Comparison of ENCODE assay signal across 15 cellular contexts in genomic region chr14:36408388-36408787, GRCh38.
A peak's percentile ranks its signal among the peaks of the same experiment; 100 is the strongest.
DNase-seq lines count a peak whose midpoint lies in the region; ATAC-seq, FAIRE-seq and TF ChIP-seq lines count a peak whose summit lies in the region.
"Had no signal": no experiment of that assay in that cellular context is flagged by ENCODE, and none has a peak within 500 bp of the region (broad histone marks: within the 10 kb centered on the region; RNA-seq: fewer than 3 reads in every experiment).

No MANE protein-coding gene starts in this region.

- H3K4me1 Mint-ChIP-seq in H9 = peaks cover 0 to 5% of the 10 kb centered on the region in 2 experiments; a peak in 3 of 4 replicates

- POLR2A ChIA-PET in HepG2 (lab: Yijun Ruan, JAX) = no interaction called here
- POLR2A ChIA-PET in GM10248 (lab: Yijun Ruan, JAX) = no interaction called here

- H3K36me3 Mint-ChIP-seq in H9 (ENCODE audit: insufficient read depth in 1 of 3, low read depth in 3 of 3) = peaks cover 10 to 26% (median 12%) of the 10 kb centered on the region in 3 experiments

- no peak for TF ChIP-seq POLR2A in HepG2 (IDR thresholded peaks at IDR 0.05; ENCODE audit: insufficient read depth in 1 of 2, low read depth in 2 of 2, low read length in 2 of 2)

- H4K20me1 ChIP-seq in H9 (ENCODE audit: control insufficient read depth, insufficient read depth, insufficient read length) (no peaks in the 10 kb centered on the region), HepG2 (ENCODE audit: insufficient read depth, low read length) (no peaks in the 10 kb centered on the region)

- H3K4me1 ChIP-seq in H9 (ENCODE audit: insufficient read depth, low read length) (no peaks in the 10 kb centered on the region), HepG2 (ENCODE audit: insufficient read depth, low read length) (no peaks in the 10 kb centered on the region)

- H3K27ac ChIP-seq in 22Rv1 (no peak overlapping the region), H9 (ENCODE audit: insufficient read length, low read depth, low read length) (no peak overlapping the region), HepG2 (ENCODE audit: extremely low read length, insufficient read depth, low read length) (no peak overlapping the region)

- H2AFZ ChIP-seq in H9 (ENCODE audit: low read length) (no peak overlapping the region), HepG2 (ENCODE audit: low read length) (no peak overlapping the region)

- DNase-seq in H9 (no peak), NOMO-1 (lab: John Stamatoyannopoulos, UW; ENCODE audit: unreplicated experiment in 2 of 2) (peak; percentile 8 to 47), HepG2 (ENCODE audit: low spot score) (no peak), GM10248 (ENCODE audit: extremely low spot score) (no peak)
- no peak for DNase-seq in activated effector memory CD4-positive, alpha-beta T cell treated with anti-CD3 and anti-CD28 coated beads, Interleukin-2, amount 50 U/mL, for 16 hours
- DNase-seq: COR-L47, DMS153, MM.1S, NCI-H1105 treated with DMSO at 0.1 percent for 48 hours, NCI-H1694 treated with DMSO at 0.1 percent for 48 hours, NCI-H446 treated with DMSO at 0.1 percent for 48 hours, SHP77 treated with DMSO at 0.1 percent for 48 hours had no signal

- no peak overlapping the region for H3T11ph ChIP-seq in H9 (ENCODE audit: low read length)

- H2BK12ac ChIP-seq in H9 (ENCODE audit: insufficient read length, low read depth, low read length) = no peak overlapping the region

- H3K9ac ChIP-seq in H9 (ENCODE audit: extremely low read depth, insufficient read length, low read length) = no peak overlapping the region
- H3K9ac ChIP-seq in HepG2 (ENCODE audit: insufficient read depth, low read depth, low read length) = no peak overlapping the region

- H3K27me3 ChIP-seq in H9 (ENCODE audit: insufficient read depth, low read length) (no peaks in the 10 kb centered on the region), HepG2 (ENCODE audit: control insufficient read depth in 1 of 2, insufficient read depth in 2 of 2, low read length in 2 of 2) (no peaks in the 10 kb centered on the region)

- H2BK120ac ChIP-seq in H9 (ENCODE audit: low read depth, low read length, poor library complexity, severe bottlenecking) = no peak overlapping the region

- H2BK5ac ChIP-seq in H9 (ENCODE audit: insufficient read length, low read length) = no peak overlapping the region

- CTCF ChIA-PET in HepG2 (lab: Yijun Ruan, JAX; ENCODE audit: low intra/inter-chr PET ratio, low total read pairs) = no interaction called here
- CTCF ChIA-PET in GM10248 (lab: Yijun Ruan, JAX) = no interaction called here

- intact Hi-C loops in HepG2 (cut with micrococcal nuclease; ENCODE audit: unreplicated experiment) = no loop called here

- no TSS peak for BruUV-seq in HepG2 (replicated peaks; lab: Mats Ljungman, UMichigan)

- no peak overlapping the region for H4K8ac ChIP-seq in H9 (replicated peaks; ENCODE audit: insufficient read length, low read depth, low read length)

- H4K5ac ChIP-seq in H9 (ENCODE audit: insufficient read length, low read depth, low read length) = no peak overlapping the region

- FAIRE-seq in HepG2 (lab: Jason Lieb, UNC) = no peak

- TF ChIP-seq CTCF in 22Rv1 (IDR thresholded peaks at IDR 0.05) = peak; percentile 6; the same call in 1 of the 2 replicates
- peak; percentile 39; the same call in 2 of the 3 replicates for TF ChIP-seq CTCF in H9 (conservative IDR thresholded peaks at IDR 0.05)
- no peak for TF ChIP-seq CTCF in HepG2 (CRISPR knock-in tag; IDR thresholded peaks at IDR 0.05)
- TF ChIP-seq CTCF in GM10248 (IDR thresholded peaks at IDR 0.05; ENCODE audit: control extremely low read depth, extremely low read depth, low read depth, missing control alignments) = no peak

- H3K56ac ChIP-seq in H9 (ENCODE audit: insufficient read length, low read depth, low read length) = no peak overlapping the region

- no peak overlapping the region for H2AK5ac ChIP-seq in H9 (ENCODE audit: insufficient read length, low read length)

- no peak overlapping the region for H3K4me2 ChIP-seq in H9 (ENCODE audit: insufficient read depth, insufficient read length, low read length)
- no peak overlapping the region for H3K4me2 ChIP-seq in HepG2 (ENCODE audit: low read depth, low read length)

- H4K91ac ChIP-seq in H9 (ENCODE audit: insufficient read length, low read depth, low read length) = no peak overlapping the region

- H3K4ac ChIP-seq in H9 (ENCODE audit: low read depth, low read length) = no peak overlapping the region

- no peak overlapping the region for H2BK20ac ChIP-seq in H9 (ENCODE audit: low read depth, low read length, poor library complexity, severe bottlenecking)

- H3K79me2 ChIP-seq in H9 (ENCODE audit: insufficient read depth, low read length) (no peaks in the 10 kb centered on the region), HepG2 (ENCODE audit: insufficient read depth, low read length) (no peaks in the 10 kb centered on the region)

- in situ Hi-C loops in HepG2 (cut with HindIII; ENCODE audit: extremely low pct_ligation_motif_present, low pct_unique_long_range_greater_than_20kb) = no loop called here

- H3K18ac ChIP-seq in H9 (ENCODE audit: insufficient read length, low read depth, low read length) = no peak overlapping the region

- H3K27me3 Mint-ChIP-seq in H9 (ENCODE audit: low read depth) = peaks cover 5% of the 10 kb centered on the region; the same call in 1 of the 2 replicates

- H2BK15ac ChIP-seq in H9 (ENCODE audit: low read depth, low read length) = no peak overlapping the region

- WGBS in H9 (ENCODE audit: extremely low coverage, insufficient read length, low lambda C conversion rate) = no CpG with 5 or more reads among the region's 3 CpGs
- 2% methylated on average over 3 of the region's 3 CpGs for WGBS in HepG2 (ENCODE audit: low lambda C conversion rate)

- H3K23me2 ChIP-seq in H9 (ENCODE audit: insufficient read length, low read depth, low read length, poor library complexity, severe bottlenecking) = no peaks in the 10 kb centered on the region

- no peaks in the 10 kb centered on the region for H3K79me1 ChIP-seq in H9 (ENCODE audit: insufficient read depth, low read depth, low read length, poor library complexity, severe bottlenecking)

- no peak overlapping the region for H3K4me3 ChIP-seq in HepG2 (replicated peaks in 1 of 3; ENCODE audit: insufficient read depth in 1 of 3, low read depth in 2 of 3, low read length in 3 of 3)

- H3K9me3 ChIP-seq in H9 (ENCODE audit: control insufficient read depth, low read depth, low read length) (no peaks in the 10 kb centered on the region), HepG2 (ENCODE audit: low read length) (no peaks in the 10 kb centered on the region; the same call in 1 of the 2 replicates)

- H3K36me3 ChIP-seq in HepG2 (replicated peaks in 1 of 2; ENCODE audit: control insufficient read depth in 1 of 2, insufficient read depth in 2 of 2, low read length in 2 of 2) = no peaks in the 10 kb centered on the region

- no peak overlapping the region for H3K23ac ChIP-seq in H9 (ENCODE audit: insufficient read length, low read depth, low read length)

- no peak overlapping the region for H3K4me3 Mint-ChIP-seq in H9
- H3K4me3 Mint-ChIP-seq: T-helper 1 cell treated with Interleukin-12 subunit alpha and Interleukin-12 subunit beta and Interleukin-4 antibody, amounts not matched to agents 30 μg/mL and 1 μg/mL, for 36 hours had no signal

- ATAC-seq in HepG2 = peak; percentile 72
- no peak for ATAC-seq in GM21390 (IDR thresholded peaks at IDR 0.05; ENCODE audit: unreplicated experiment)

- peaks cover 29 to 30% of the 10 kb centered on the region in 2 experiments for H3K9me3 Mint-ChIP-seq in H9

- no peak overlapping the region for H3K14ac ChIP-seq in H9 (ENCODE audit: insufficient read depth, low read length)

- no peak overlapping the region for H3K27ac Mint-ChIP-seq in H9
- H3K27ac Mint-ChIP-seq: T-helper 1 cell treated with Interleukin-12 subunit alpha and Interleukin-12 subunit beta and Interleukin-4 antibody, amounts not matched to agents 30 μg/mL and 1 μg/mL, for 36 hours had no signal

- TF ChIP-seq RAD21 in HepG2 (CRISPR knock-in tag; IDR thresholded peaks at IDR 0.05) = no peak

- TF ChIP-seq EP300 in HepG2 (IDR thresholded peaks at IDR 0.05; ENCODE audit: low read depth in 2 of 2, low read length in 2 of 2) = no peak
- no peak for TF ChIP-seq EP300 in HepG2 (CRISPR knock-in tag; IDR thresholded peaks at IDR 0.05; ENCODE audit: borderline replicate concordance)

TF ChIP-seq in HepG2, 621 proteins besides CTCF, POLR2A, EP300 and RAD21:
- TF ChIP-seq BCL6 (CRISPR knock-in tag; IDR thresholded peaks at IDR 0.05) (peak; percentile 72), ZNF780A (CRISPR knock-in tag; IDR thresholded peaks at IDR 0.05) (no peak)

Comparison
In these comparisons a context has a peak if more than half of its experiments do, and no peak if none do; other contexts are left out.
1. CTCF ChIP-seq: peak in 22Rv1 (single experiment) and H9 (single experiment); none in HepG2 (single experiment) and GM10248 (single experiment).
2. DNase-seq: peak in NOMO-1 (2 of 2); none in H9 (single experiment), HepG2 (single experiment), GM10248 (single experiment) and activated effector memory CD4-positive, alpha-beta T cell treated with anti-CD3 and anti-CD28 coated beads, Interleukin-2, amount 50 U/mL, for 16 hours (single experiment).